20 cellular contexts compared by ENCODE assay signal in the genomic region with DNA sequence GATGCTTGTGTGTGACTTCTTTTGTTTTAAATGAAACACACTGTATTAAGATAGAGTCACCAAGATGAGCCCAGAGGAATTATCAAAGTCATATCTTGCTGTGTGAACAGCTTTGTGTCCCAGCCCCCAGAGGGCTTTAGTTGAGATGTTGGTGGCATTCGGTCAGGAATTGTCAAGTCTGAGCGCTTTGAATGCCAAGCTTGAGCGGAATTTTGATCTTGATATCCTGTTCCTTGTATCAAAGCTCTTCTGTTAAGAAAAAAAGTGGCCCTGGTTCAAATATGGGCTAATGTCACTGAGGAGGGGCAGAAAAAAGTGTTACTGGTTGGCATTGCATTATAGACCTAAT. TPM values are rescaled to one million over a fixed set of nuclear protein-coding genes. Genes with fewer than 3 reads are reported as not detected.
DNase-seq lines count a peak whose midpoint lies in the region; ATAC-seq and TF ChIP-seq lines count a peak whose summit lies in the region.
"Had no signal": no experiment of that assay in that cellular context is flagged by ENCODE, and none has a peak within 500 bp of the region (broad histone marks: within the 10 kb centered on the region; RNA-seq: fewer than 3 reads in every experiment).

No MANE protein-coding gene starts in this region.

- no peaks in the 10 kb centered on the region for H3K9me3 ChIP-seq in right cardiac atrium (ENCODE audit: control insufficient read depth, low read length)
- H3K9me3 ChIP-seq in testis: no peaks in the 10 kb centered on the region
- H3K9me3 ChIP-seq: adrenal gland, thyroid gland had no signal

- intact Hi-C loops in right cardiac atrium (cut with DNase I) (no loop called here), testis (cut with DNase I; ENCODE audit: low total_unique reads) (no loop called here)

- no peaks in the 10 kb centered on the region for H3K27me3 ChIP-seq in right cardiac atrium (ENCODE audit: control insufficient read depth, insufficient read depth)
- no peaks in the 10 kb centered on the region for H3K27me3 ChIP-seq in testis
- H3K27me3 ChIP-seq: adrenal gland, thyroid gland had no signal

- no peaks in the 10 kb centered on the region for H3K36me3 ChIP-seq in testis (ENCODE audit: low read depth, missing control alignments)
- H3K36me3 ChIP-seq: adrenal gland, thyroid gland had no signal

- TF ChIP-seq CTCF in VCaP (conservative IDR thresholded peaks at IDR 0.05) (no peak), nephron progenitor cell (IDR thresholded peaks at IDR 0.05) (no peak), testis (IDR thresholded peaks at IDR 0.05) (no peak), endothelial cell (IDR thresholded peaks at IDR 0.05; ENCODE audit: unreplicated experiment) (no peak)

- peaks cover 4% of the 10 kb centered on the region for H3K4me1 ChIP-seq in right cardiac atrium (ENCODE audit: control insufficient read depth, insufficient read depth, low read length)
- peaks cover 8% of the 10 kb centered on the region for H3K4me1 ChIP-seq in testis
- H3K4me1 ChIP-seq: thyroid gland had no signal

- no peaks in the 10 kb centered on the region for H3K27me3 Mint-ChIP-seq in nephron progenitor cell (ENCODE audit: low read depth, poor library complexity)
- H3K27me3 Mint-ChIP-seq in endothelial cell (ENCODE audit: unreplicated experiment): peaks cover 6% of the 10 kb centered on the region

- H3K4me3 Mint-ChIP-seq in nephron progenitor cell (no peak overlapping the region), endothelial cell (ENCODE audit: unreplicated experiment) (no peak overlapping the region)
- H3K4me3 Mint-ChIP-seq: dendritic cell treated with granulocyte-macrophage colony-stimulating factor and Interleukin-4, amounts not matched to agents 40 ng/mL and 50 ng/mL, for 4 days; immature natural killer cell; naive thymus-derived CD8-positive, alpha-beta T cell; stimulated activated memory B cell treated with anti-CD40 and anti-IgM and Interleukin-4, amounts not matched to agents 10 μg/mL and 1 μg/mL and 100 μg/mL, for 72 hours had no signal

- DNase-seq in right cardiac atrium (no peak), nephron progenitor cell (no peak), testis (no peak), endothelial cell (ENCODE audit: low spot score) (no peak), OCI-M1 (lab: John Stamatoyannopoulos, UW) (no peak)
- DNase-seq: activated gamma-delta T cell treated with Interleukin-2 at 50 U/mL for 16 hours; activated T-cell treated with anti-CD3 and anti-CD28 coated beads, Interleukin-2, amount 50 U/mL, for 1 hour; adrenal gland; immature natural killer cell; naive thymus-derived CD8-positive, alpha-beta T cell; NCI-H1092 treated with DMSO at 0.1 percent for 48 hours; NCI-H2081; SHP77 treated with DMSO at 0.1 percent for 48 hours; thyroid gland had no signal

- H3K36me3 Mint-ChIP-seq in nephron progenitor cell (ENCODE audit: low read depth): no peaks in the 10 kb centered on the region
- H3K36me3 Mint-ChIP-seq in endothelial cell (ENCODE audit: low read depth, unreplicated experiment): peaks cover 5% of the 10 kb centered on the region
- H3K36me3 Mint-ChIP-seq: immature natural killer cell; stimulated activated memory B cell treated with anti-CD40 and anti-IgM and Interleukin-4, amounts not matched to agents 10 μg/mL and 1 μg/mL and 100 μg/mL, for 72 hours had no signal

- H3K4me3 ChIP-seq in right cardiac atrium (ENCODE audit: low read length) (no peak overlapping the region), testis (no peak overlapping the region)
- H3K4me3 ChIP-seq: adrenal gland, thyroid gland had no signal

- peak overlapping the region; percentile 51 for H3K27ac Mint-ChIP-seq in nephron progenitor cell
- H3K27ac Mint-ChIP-seq in endothelial cell (ENCODE audit: unreplicated experiment): no peak overlapping the region
- H3K27ac Mint-ChIP-seq: dendritic cell treated with granulocyte-macrophage colony-stimulating factor and Interleukin-4, amounts not matched to agents 40 ng/mL and 50 ng/mL, for 4 days; immature natural killer cell; naive thymus-derived CD8-positive, alpha-beta T cell; stimulated activated memory B cell treated with anti-CD40 and anti-IgM and Interleukin-4, amounts not matched to agents 10 μg/mL and 1 μg/mL and 100 μg/mL, for 72 hours had no signal

- 58% methylated on average over 3 of the region's 3 CpGs for WGBS in right cardiac atrium
- WGBS in testis, 2 donors: 68 to 74% methylated on average over 3 of the region's 3 CpGs

- TF ChIP-seq POLR2A in testis (IDR thresholded peaks at IDR 0.05): no peak

- H3K9me3 Mint-ChIP-seq in nephron progenitor cell (peaks cover 1% of the 10 kb centered on the region), endothelial cell (ENCODE audit: unreplicated experiment) (no peaks in the 10 kb centered on the region)
- H3K9me3 Mint-ChIP-seq: dendritic cell treated with granulocyte-macrophage colony-stimulating factor and Interleukin-4, amounts not matched to agents 40 ng/mL and 50 ng/mL, for 4 days; immature natural killer cell; stimulated activated memory B cell treated with anti-CD40 and anti-IgM and Interleukin-4, amounts not matched to agents 10 μg/mL and 1 μg/mL and 100 μg/mL, for 72 hours had no signal

- H3K4me1 Mint-ChIP-seq in nephron progenitor cell (peaks cover 11% of the 10 kb centered on the region), endothelial cell (ENCODE audit: unreplicated experiment) (peaks cover 8% of the 10 kb centered on the region)
- H3K4me1 Mint-ChIP-seq: immature natural killer cell; naive thymus-derived CD8-positive, alpha-beta T cell; stimulated activated memory B cell treated with anti-CD40 and anti-IgM and Interleukin-4, amounts not matched to agents 10 μg/mL and 1 μg/mL and 100 μg/mL, for 72 hours had no signal

- ATAC-seq in right cardiac atrium (no peak), HG02885 (IDR thresholded peaks at IDR 0.05; ENCODE audit: poor library complexity, unreplicated experiment) (no peak)
- ATAC-seq: activated CD4-positive, CD25-positive, alpha-beta regulatory T cell treated with anti-CD3 and anti-CD28 coated beads, Interleukin-2, amount 50 U/mL, for 24 hours; naive thymus-derived CD8-positive, alpha-beta T cell; stimulated activated memory B cell treated with anti-CD40 and anti-IgM and Interleukin-4, amounts not matched to agents 10 μg/mL and 1 μg/mL and 100 μg/mL, for 72 hours had no signal

- H3K27ac ChIP-seq in VCaP (peak overlapping the region; percentile 68), right cardiac atrium (ENCODE audit: low read length) (peak overlapping the region; percentile 73), testis (peak overlapping the region; percentile 51 to 53)
- H3K27ac ChIP-seq: adrenal gland, C4-2B, thyroid gland had no signal

RNA-seq across cellular contexts. Expression of gene PDLIM3, which starts 42.3 kb away (rescaled TPM):
- total RNA-seq in right cardiac atrium (100 to 1,000 TPM; 267 to 965 (median 293) TPM), testis (10 to 100 TPM; 29.8 to 41.6 TPM), endothelial cell (ENCODE audit: unreplicated experiment) (0.67 TPM)
- polyA plus RNA-seq in right cardiac atrium (447 TPM), testis (ENCODE audit: insufficient read depth, low read depth, low replicate concordance) (66.4 TPM)
- total RNA-seq: naive thymus-derived CD8-positive, alpha-beta T cell had no signal
- polyA plus RNA-seq: immature natural killer cell; naive thymus-derived CD8-positive, alpha-beta T cell had no signal

Comparison
In these comparisons a context has a peak if more than half of its experiments do, and no peak if none do; other contexts are left out.
1. RNA of gene PDLIM3, which starts 42.3 kb away (total RNA-seq): 267 to 965 TPM in right cardiac atrium and 29.8 to 41.6 TPM in testis; 0.67 TPM in endothelial cell (single experiment); every median in the first group is over 10 times any median in the second.
2. Peak in every context shown above with its lines, with median percentiles within 50 percentile points of each other: H3K27ac ChIP-seq.